Comparison of ENCODE assay signal across 1 cellular context in the genomic region with DNA sequence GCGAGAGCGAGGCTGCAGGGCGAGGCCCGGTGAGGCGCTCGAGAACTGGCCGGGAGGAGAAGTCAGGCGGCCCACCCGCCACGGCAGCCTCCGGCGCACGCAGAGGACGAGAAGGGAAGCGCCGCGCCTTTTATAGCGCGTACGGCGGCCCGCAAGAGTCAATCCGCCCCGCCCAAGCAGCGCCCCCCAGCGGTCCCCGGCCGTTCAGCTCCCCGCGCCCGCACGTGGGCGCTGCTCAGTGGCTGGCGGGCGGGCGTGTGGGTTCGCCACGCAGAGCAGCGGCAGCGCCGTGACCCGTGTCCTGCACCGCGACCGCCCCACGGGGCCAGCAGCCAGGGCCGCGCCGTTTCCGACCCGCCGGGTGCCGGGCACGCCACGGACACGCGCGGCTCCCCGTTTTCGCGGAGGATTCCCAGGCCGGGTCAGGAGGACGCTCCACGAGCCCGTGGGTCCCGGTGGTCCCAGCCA.
A peak's percentile ranks its signal among the peaks of the same experiment; 100 is the strongest.
TF ChIP-seq lines count a peak whose summit lies in the region.

No MANE protein-coding gene starts in this region.

TF ChIP-seq in A549, 52 proteins besides CTCF, POLR2A, EP300 and RAD21 (continued from another document):
- TF ChIP-seq, protein P1, sequence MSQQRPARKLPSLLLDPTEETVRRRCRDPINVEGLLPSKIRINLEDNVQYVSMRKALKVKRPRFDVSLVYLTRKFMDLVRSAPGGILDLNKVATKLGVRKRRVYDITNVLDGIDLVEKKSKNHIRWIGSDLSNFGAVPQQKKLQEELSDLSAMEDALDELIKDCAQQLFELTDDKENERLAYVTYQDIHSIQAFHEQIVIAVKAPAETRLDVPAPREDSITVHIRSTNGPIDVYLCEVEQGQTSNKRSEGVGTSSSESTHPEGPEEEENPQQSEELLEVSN (IDR thresholded peaks at IDR 0.05; ENCODE audit: borderline replicate concordance, low read depth) = peak; percentile 53
- TF ChIP-seq MAZ (IDR thresholded peaks at IDR 0.05; ENCODE audit: borderline replicate concordance, low read depth, low read length) = peak; percentile 68
- TF ChIP-seq FOSB (CRISPR knock-in tag; IDR thresholded peaks at IDR 0.05) = no peak
- TF ChIP-seq, protein P2, sequence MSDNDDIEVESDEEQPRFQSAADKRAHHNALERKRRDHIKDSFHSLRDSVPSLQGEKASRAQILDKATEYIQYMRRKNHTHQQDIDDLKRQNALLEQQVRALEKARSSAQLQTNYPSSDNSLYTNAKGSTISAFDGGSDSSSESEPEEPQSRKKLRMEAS (IDR thresholded peaks at IDR 0.05) = peak; percentile 99
- TF ChIP-seq GATA3 (IDR thresholded peaks at IDR 0.05; ENCODE audit: borderline replicate concordance) = no peak; the same call in 1 of the 2 replicates
- TF ChIP-seq BHLHE40 (IDR thresholded peaks at IDR 0.05; ENCODE audit: low read depth, low read length) = peak; percentile 38
- peak; percentile 94 to 99 for TF ChIP-seq JUN (IDR thresholded peaks at IDR 0.05)
- no peak for TF ChIP-seq KDM5A (IDR thresholded peaks at IDR 0.05)
- TF ChIP-seq, protein P3, sequence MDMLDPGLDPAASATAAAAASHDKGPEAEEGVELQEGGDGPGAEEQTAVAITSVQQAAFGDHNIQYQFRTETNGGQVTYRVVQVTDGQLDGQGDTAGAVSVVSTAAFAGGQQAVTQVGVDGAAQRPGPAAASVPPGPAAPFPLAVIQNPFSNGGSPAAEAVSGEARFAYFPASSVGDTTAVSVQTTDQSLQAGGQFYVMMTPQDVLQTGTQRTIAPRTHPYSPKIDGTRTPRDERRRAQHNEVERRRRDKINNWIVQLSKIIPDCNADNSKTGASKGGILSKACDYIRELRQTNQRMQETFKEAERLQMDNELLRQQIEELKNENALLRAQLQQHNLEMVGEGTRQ (IDR thresholded peaks at IDR 0.05) = 0 out of 2 replicates have a peak, but pooled peaks have one; percentile 23
